In the genomic region with DNA sequence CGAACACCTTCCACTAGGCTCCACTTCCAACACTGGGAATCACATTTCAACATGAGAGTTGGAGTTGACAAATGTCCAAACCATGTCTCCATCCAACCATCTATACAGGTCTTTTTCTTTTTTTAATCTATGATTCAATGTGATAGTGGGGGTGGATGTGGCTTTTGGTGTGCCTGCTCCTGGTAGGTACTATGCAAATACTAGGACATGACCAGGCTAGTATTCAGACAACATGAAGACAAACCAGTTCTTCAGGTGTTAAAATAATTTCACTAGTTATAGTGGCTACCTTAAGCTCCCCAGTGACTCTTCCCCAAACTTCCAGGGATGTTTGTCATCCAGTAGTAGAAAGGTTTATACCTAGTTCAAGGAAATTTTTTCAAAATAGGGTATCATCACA, we compare ENCODE assay signal across 19 cellular contexts.
DNase-seq lines count a peak whose midpoint lies in the region; ATAC-seq, FAIRE-seq and TF ChIP-seq lines count a peak whose summit lies in the region.
"Had no signal": no experiment of that assay in that cellular context is flagged by ENCODE, and none has a peak within 500 bp of the region (broad histone marks: within the 10 kb centered on the region; RNA-seq: fewer than 3 reads in every experiment).

No MANE protein-coding gene starts in this region.

- H3K27me3 ChIP-seq in foreskin keratinocyte, result no peaks in the 10 kb centered on the region
- H3K27me3 ChIP-seq: BLaER1 treated with 17β-estradiol and CSF1 and Interleukin-3, amounts not matched to agents 10 nM and 100 nM; SJSA1 had no signal

- peak; percentile 56 for DNase-seq in NCI-H748 (lab: John Stamatoyannopoulos, UW; ENCODE audit: unreplicated experiment)
- DNase-seq in NCI-H748 treated with DMSO at 0.1 percent for 48 hours (lab: John Stamatoyannopoulos, UW), result no peak
- DNase-seq in NCI-H2029 treated with DMSO at 0.1 percent for 48 hours (lab: John Stamatoyannopoulos, UW), result peak; percentile 2
- DNase-seq in NCI-H526 treated with DMSO at 0.1 percent for 48 hours (lab: John Stamatoyannopoulos, UW), result peak; percentile 78
- peak; percentile 90 to 92 for DNase-seq in foreskin keratinocyte
- DNase-seq in D721Med (ENCODE audit: insufficient read length, low spot score), result no peak
- DNase-seq: CD8-positive, alpha-beta memory T cell; EL; NCI-H1417 treated with DMSO at 0.1 percent for 48 hours; NCI-H2081 treated with DMSO at 0.1 percent for 48 hours; NCI-H446 treated with DMSO at 0.1 percent for 48 hours; SW 1271 had no signal

- peaks cover 12% of the 10 kb centered on the region for H3K4me1 ChIP-seq in foreskin keratinocyte
- H3K4me1 ChIP-seq: A549, SJSA1 had no signal

- ATAC-seq in foreskin keratinocyte, result peak; percentile 99
- no peak for ATAC-seq in GM21390 (IDR thresholded peaks at IDR 0.05; ENCODE audit: unreplicated experiment)
- ATAC-seq in HG02870 (IDR thresholded peaks at IDR 0.05; ENCODE audit: unreplicated experiment), result no peak
- ATAC-seq: A549 had no signal

- no peak overlapping the region for H3K27ac ChIP-seq in foreskin keratinocyte
- H3K27ac ChIP-seq: A549; BLaER1 treated with 17β-estradiol and CSF1 and Interleukin-3, amounts not matched to agents 10 nM and 100 nM; SJSA1 had no signal

- FAIRE-seq in D721Med (lab: Jason Lieb, UNC), result no peak
- FAIRE-seq: A549, GM19239, H54 had no signal

- TF ChIP-seq CTCF in foreskin keratinocyte (conservative IDR thresholded peaks at IDR 0.05) (no peak), D721Med (IDR thresholded peaks at IDR 0.05; ENCODE audit: insufficient read depth, missing control alignments) (no peak)

Comparison
In these comparisons a context has a peak if more than half of its experiments do, and no peak if none do; other contexts are left out.
1. DNase-seq: peak in NCI-H748 (single experiment), NCI-H2029 treated with DMSO at 0.1 percent for 48 hours (single experiment), NCI-H526 treated with DMSO at 0.1 percent for 48 hours (single experiment) and foreskin keratinocyte (2 of 2); none in NCI-H748 treated with DMSO at 0.1 percent for 48 hours (single experiment) and D721Med (single experiment).